ENCODE assay signal across 18 cellular contexts in genomic region chr14:34700622-34701130, GRCh38. TPM values are rescaled to one million over a fixed set of nuclear protein-coding genes. Genes with fewer than 3 reads are reported as not detected.
A peak's percentile ranks its signal among the peaks of the same experiment; 100 is the strongest.
DNase-seq lines count a peak whose midpoint lies in the region; ATAC-seq, FAIRE-seq and TF ChIP-seq lines count a peak whose summit lies in the region.
"Had no signal": no experiment of that assay in that cellular context is flagged by ENCODE, and none has a peak within 500 bp of the region (broad histone marks: within the 10 kb centered on the region; RNA-seq: fewer than 3 reads in every experiment).

No MANE protein-coding gene starts in this region.

- H3K4ac ChIP-seq in trophoblast cell (ENCODE audit: low read depth, low read length): no peak overlapping the region

- no peak overlapping the region for H3K27ac Mint-ChIP-seq in T-cell
- H3K27ac Mint-ChIP-seq: activated B cell treated with CpG ODN at 0.5 μM for 24 hours; activated T-helper 17 cell treated with anti-CD3 and anti-CD28 coated beads, Interleukin-2, amount 50 U/mL, for 72 hours; endodermal cell had no signal

- peak; percentile 22; the same call in 2 of the 3 replicates for ATAC-seq in RWPE2 (ENCODE audit: low read depth)
- ATAC-seq in T-cell (replicated peaks in 1 of 4): no peak
- ATAC-seq: activated T-helper 17 cell treated with anti-CD3 and anti-CD28 coated beads, Interleukin-2, amount 50 U/mL, for 72 hours had no signal

- H3K27me3 Mint-ChIP-seq in T-cell: no peaks in the 10 kb centered on the region
- H3K27me3 Mint-ChIP-seq: activated B cell treated with CpG ODN at 0.5 μM for 24 hours; activated T-helper 17 cell treated with anti-CD3 and anti-CD28 coated beads, Interleukin-2, amount 50 U/mL, for 72 hours had no signal

- no peak overlapping the region for H4K8ac ChIP-seq in trophoblast cell (ENCODE audit: low read depth, low read length)

- no peaks in the 10 kb centered on the region for H3K79me2 ChIP-seq in trophoblast cell (ENCODE audit: control insufficient read depth, insufficient read depth, low read length, poor library complexity)

- H3K9me3 ChIP-seq in RWPE2 (ENCODE audit: severe bottlenecking) (no peaks in the 10 kb centered on the region), trophoblast cell (ENCODE audit: insufficient read depth, low read depth, low read length) (no peaks in the 10 kb centered on the region)
- H3K9me3 ChIP-seq: adrenal gland, Caco-2, sigmoid colon had no signal

- H3K4me1 Mint-ChIP-seq in T-cell: no peaks in the 10 kb centered on the region
- H3K4me1 Mint-ChIP-seq: activated B cell treated with CpG ODN at 0.5 μM for 24 hours; activated T-helper 17 cell treated with anti-CD3 and anti-CD28 coated beads, Interleukin-2, amount 50 U/mL, for 72 hours; endodermal cell had no signal

- no peaks in the 10 kb centered on the region for H3K36me3 Mint-ChIP-seq in T-cell

- H3K4me3 ChIP-seq in RWPE2 (ENCODE audit: severe bottlenecking): no peak overlapping the region
- H3K4me3 ChIP-seq in dorsolateral prefrontal cortex: no peak overlapping the region
- H3K4me3 ChIP-seq in trophoblast cell (ENCODE audit: low read depth, low read length): no peak overlapping the region
- H3K4me3 ChIP-seq: adrenal gland, sigmoid colon had no signal

- H3K27me3 ChIP-seq in RWPE2 (ENCODE audit: insufficient read depth, poor library complexity, severe bottlenecking): no peaks in the 10 kb centered on the region
- H3K27me3 ChIP-seq in dorsolateral prefrontal cortex: no peaks in the 10 kb centered on the region
- no peaks in the 10 kb centered on the region for H3K27me3 ChIP-seq in trophoblast cell (ENCODE audit: insufficient read depth, low read length)
- H3K27me3 ChIP-seq: adrenal gland, sigmoid colon had no signal

- H3K36me3 ChIP-seq in RWPE2 (ENCODE audit: low read depth) (no peaks in the 10 kb centered on the region), trophoblast cell (ENCODE audit: control insufficient read depth in 1 of 2, insufficient read depth in 2 of 2, low read length in 2 of 2) (no peaks in the 10 kb centered on the region)
- H3K36me3 ChIP-seq: adrenal gland, sigmoid colon had no signal

- peak overlapping the region; percentile 94 for H3K27ac ChIP-seq in RWPE2 (ENCODE audit: poor library complexity, severe bottlenecking)
- H3K27ac ChIP-seq in dorsolateral prefrontal cortex: peak overlapping the region in 43 of 59 donors; percentile 6 to 84 (median 62)
- no peak overlapping the region for H3K27ac ChIP-seq in trophoblast cell (ENCODE audit: low read depth, low read length)

- no peak overlapping the region for H3K4me3 Mint-ChIP-seq in T-cell
- H3K4me3 Mint-ChIP-seq: activated B cell treated with CpG ODN at 0.5 μM for 24 hours; activated T-helper 17 cell treated with anti-CD3 and anti-CD28 coated beads, Interleukin-2, amount 50 U/mL, for 72 hours; endodermal cell had no signal

- WGBS in trophoblast cell (ENCODE audit: extremely low coverage, insufficient coverage, insufficient read length): no CpG with 5 or more reads among the region's 1 CpG

- no peak overlapping the region for H3K23ac ChIP-seq in trophoblast cell (ENCODE audit: low read length)

- H2AFZ ChIP-seq in trophoblast cell (ENCODE audit: insufficient read depth, low read length, poor library complexity): no peak overlapping the region

- intact Hi-C loops in dorsolateral prefrontal cortex (cut with DNase I): no loop called here

- H3K79me1 ChIP-seq in trophoblast cell (ENCODE audit: low read length): no peaks in the 10 kb centered on the region

- H4K91ac ChIP-seq in trophoblast cell (ENCODE audit: low read depth, low read length): no peak overlapping the region

- H3K14ac ChIP-seq in trophoblast cell (ENCODE audit: low read length): no peak overlapping the region

- FAIRE-seq in H54 (lab: Jason Lieb, UNC): peak; percentile 60
- FAIRE-seq in GM12892 (lab: Jason Lieb, UNC): no peak

- H3K9ac ChIP-seq in trophoblast cell (ENCODE audit: low read length): no peak overlapping the region

- H2AK5ac ChIP-seq in trophoblast cell (ENCODE audit: low read length): no peak overlapping the region

- TF ChIP-seq CTCF in RWPE2 (IDR thresholded peaks at IDR 0.05; ENCODE audit: poor library complexity, severe bottlenecking): no peak
- TF ChIP-seq CTCF in dorsolateral prefrontal cortex (IDR thresholded peaks at IDR 0.05 in 54 of 56, conservative IDR thresholded peaks at IDR 0.05 in 2 of 56; ENCODE audit: low read depth in 1 of 56, partially characterized antibody in 56 of 56): no peak

- peaks cover 35% of the 10 kb centered on the region for H3K4me1 ChIP-seq in RWPE2 (ENCODE audit: insufficient read depth, poor library complexity, severe bottlenecking)
- no peaks in the 10 kb centered on the region for H3K4me1 ChIP-seq in trophoblast cell (ENCODE audit: control insufficient read depth in 1 of 2, insufficient read depth in 2 of 2, low read length in 2 of 2)

- TF ChIP-seq POLR2A in H54 (IDR thresholded peaks at IDR 0.05; ENCODE audit: low read depth, low read length): no peak
- TF ChIP-seq POLR2A in GM12892 (IDR thresholded peaks at IDR 0.05; ENCODE audit: low read depth, low read length): no peak

- POLR2A ChIA-PET in T-cell (lab: Charles Lee): interaction anchor here in 1 of 2 donors (1.0 kb wide), 1 partner anchor 281 kb away, joined by 4 read pairs; no protein-coding TSS in a partner anchor

- no peak overlapping the region for H2BK5ac ChIP-seq in trophoblast cell (ENCODE audit: low read depth, low read length, poor library complexity)

- no peak overlapping the region for H3K18ac ChIP-seq in trophoblast cell (ENCODE audit: low read length)

- H4K12ac ChIP-seq in trophoblast cell (ENCODE audit: low read depth, low read length): no peak overlapping the region

- H2BK12ac ChIP-seq in trophoblast cell (ENCODE audit: low read length): no peak overlapping the region

- no peaks in the 10 kb centered on the region for H3K9me3 Mint-ChIP-seq in T-cell
- H3K9me3 Mint-ChIP-seq: activated B cell treated with CpG ODN at 0.5 μM for 24 hours; activated T-helper 17 cell treated with anti-CD3 and anti-CD28 coated beads, Interleukin-2, amount 50 U/mL, for 72 hours; endodermal cell had no signal

- H2BK120ac ChIP-seq in trophoblast cell (ENCODE audit: insufficient read depth, low read length, poor library complexity): no peak overlapping the region

- CTCF ChIA-PET in T-cell (lab: Charles Lee): no interaction called here

- no peak for DNase-seq in H54 (ENCODE audit: insufficient read length, low spot score)
- DNase-seq in RWPE2 (ENCODE audit: low spot score): no peak
- no peak for DNase-seq in dorsolateral prefrontal cortex
- peak; percentile 6 to 58 for DNase-seq in trophoblast cell
- DNase-seq in GM12892 (ENCODE audit: insufficient read length): no peak
- DNase-seq in T-cell: no peak
- DNase-seq in GOT3 (lab: John Stamatoyannopoulos, UW): no peak
- no peak for DNase-seq in activated CD8-positive, alpha-beta memory T cell treated with anti-CD3 and anti-CD28 coated beads, Interleukin-2, amount 50 U/mL, for 4 hours
- DNase-seq: activated B cell treated with CpG ODN at 0.5 μM for 24 hours, adrenal gland, Caco-2, cerebellar nuclear complex, endodermal cell, GF-D8, KG1, NCI-H1105, sigmoid colon had no signal

- H3K4me2 ChIP-seq in trophoblast cell (ENCODE audit: low read length): no peak overlapping the region

RNA-seq across cellular contexts. Expression of gene CFL2, which starts 13.7 kb away (rescaled TPM):
- 100 to 1,000 TPM in 73 of 120 experiments, 10 to 100 TPM in 47; 50.4 to 286 (median 109) TPM for total RNA-seq in dorsolateral prefrontal cortex
- polyA plus RNA-seq in trophoblast cell (2013): 40.2 and 40.8 TPM in 2 replicates
- polyA plus RNA-seq in GM12892 (2012; ENCODE audit: missing spikeins): 12.0 TPM
- 10 to 100 TPM; 10.7 to 27.3 (median 13.9) TPM for total RNA-seq in T-cell

Comparison
In these comparisons a context has a peak if more than half of its experiments do, and no peak if none do; other contexts are left out.
1. DNase-seq: peak in trophoblast cell (2 of 2); none in H54 (single experiment), RWPE2 (single experiment), dorsolateral prefrontal cortex (0 of 10), GM12892 (single experiment), T-cell (0 of 34), GOT3 (single experiment) and activated CD8-positive, alpha-beta memory T cell treated with anti-CD3 and anti-CD28 coated beads, Interleukin-2, amount 50 U/mL, for 4 hours (single experiment).